In genomic region chr12:102479984-102480383, GRCh38 we compare ENCODE assay signal across 17 cellular contexts. TPM values are rescaled to one million over a fixed set of nuclear protein-coding genes. Genes with fewer than 3 reads are reported as not detected.
DNase-seq lines count a peak whose midpoint lies in the region; ATAC-seq and TF ChIP-seq lines count a peak whose summit lies in the region.
"Had no signal": no experiment of that assay in that cellular context is flagged by ENCODE, and none has a peak within 500 bp of the region (broad histone marks: within the 10 kb centered on the region; RNA-seq: fewer than 3 reads in every experiment).

No MANE protein-coding gene starts in this region.

- peak overlapping the region; percentile 11 to 76 (median 74) for H3K9ac ChIP-seq in skeletal muscle tissue (ENCODE audit: low read depth in 1 of 3, low read length in 3 of 3)

- H3K36me3 ChIP-seq in BJ (ENCODE audit: control insufficient read depth, insufficient read depth, low read length): no peaks in the 10 kb centered on the region
- no peaks in the 10 kb centered on the region for H3K36me3 ChIP-seq in hepatocyte (replicated peaks; ENCODE audit: insufficient read depth, low read depth)
- no peaks in the 10 kb centered on the region for H3K36me3 ChIP-seq in skeletal muscle tissue (ENCODE audit: control insufficient read depth in 3 of 3, insufficient read depth in 3 of 3, low read length in 3 of 3)
- H3K36me3 ChIP-seq: BE2C had no signal

- 34% methylated on average over 4 of the region's 4 CpGs for WGBS in hepatocyte (ENCODE audit: low lambda C conversion rate, missing lambda C conversion rate)

- H3K4me1 ChIP-seq in hepatocyte (ENCODE audit: insufficient read depth) (peaks cover 41% of the 10 kb centered on the region), skeletal muscle tissue (ENCODE audit: control insufficient read depth in 3 of 3, insufficient read depth in 3 of 3, low read length in 3 of 3) (peaks cover 16 to 24% (median 23%) of the 10 kb centered on the region in 3 donors)
- H3K4me1 ChIP-seq: BE2C had no signal

- peak overlapping the region; percentile 67 for H3K4me2 ChIP-seq in hepatocyte

- DNase-seq in BJ (ENCODE audit: low read depth) (no peak), RPMI8226 (peak; percentile 15), hepatocyte (ENCODE audit: low spot score) (no peak), HUDEP-2 (lab: John Stamatoyannopoulos, UW; ENCODE audit: unreplicated experiment in 76 of 76) (no peak), NCI-H748 (lab: John Stamatoyannopoulos, UW; ENCODE audit: unreplicated experiment) (no peak)
- DNase-seq: activated CD4-positive, alpha-beta T cell treated with anti-CD3 and anti-CD28 coated beads for 1 hour; activated CD8-positive, alpha-beta memory T cell treated with anti-CD3 and anti-CD28 coated beads, Interleukin-2, amount 50 U/mL, for 4 hours; activated naive CD4-positive, alpha-beta T cell treated with anti-CD3 and anti-CD28 coated beads for 36 hours; BE2C; NCI-H526; stimulated activated CD4-positive, alpha-beta T cell treated with anti-CD3 and anti-CD28 coated beads, Interleukin-2, amount 100 ng/mL, for 24 hours; stimulated activated CD8-positive, alpha-beta memory T cell treated with anti-CD3 and anti-CD28 coated beads, Interleukin-4, amount 100 ng/mL, for 48 hours had no signal

- TF ChIP-seq CTCF in BJ (IDR thresholded peaks at IDR 0.05; ENCODE audit: insufficient read depth, low read depth, low read length): no peak
- no peak for TF ChIP-seq CTCF in hepatocyte (IDR thresholded peaks at IDR 0.05; ENCODE audit: poor library complexity)

- H2AFZ ChIP-seq in hepatocyte: no peak overlapping the region

- POLR2A ChIA-PET in BJ (lab: Charles Lee): interaction anchor here (0.6 kb wide), 1 partner anchor 308 kb away, joined by 3 read pairs; no protein-coding TSS in a partner anchor

- ATAC-seq in GM21786 (IDR thresholded peaks at IDR 0.05; ENCODE audit: unreplicated experiment): no peak
- ATAC-seq in HG03565 (IDR thresholded peaks at IDR 0.05; ENCODE audit: unreplicated experiment): no peak

- H3K4me3 ChIP-seq in BJ (ENCODE audit: low read depth, low read length): 0 out of 2 replicates have a peak overlapping the region, but pooled peaks have one; percentile 6
- H3K4me3 ChIP-seq in hepatocyte: peak overlapping the region; percentile 11
- H3K4me3 ChIP-seq in skeletal muscle tissue (ENCODE audit: low read length in 3 of 3): peak overlapping the region; percentile 61 to 79 (median 69)

- H3K27me3 ChIP-seq in BJ (ENCODE audit: control insufficient read depth, insufficient read depth, low read length): no peaks in the 10 kb centered on the region
- no peaks in the 10 kb centered on the region for H3K27me3 ChIP-seq in hepatocyte
- no peaks in the 10 kb centered on the region for H3K27me3 ChIP-seq in skeletal muscle tissue (ENCODE audit: control insufficient read depth in 3 of 3, insufficient read depth in 3 of 3, low read length in 3 of 3)

- H3K9me2 ChIP-seq in hepatocyte (replicated peaks; ENCODE audit: insufficient read depth): no peaks in the 10 kb centered on the region

- H3K79me2 ChIP-seq in hepatocyte: peaks cover 6% of the 10 kb centered on the region

- H3K27ac ChIP-seq in hepatocyte (peak overlapping the region; percentile 67), skeletal muscle tissue (ENCODE audit: low read depth, low read length) (peak overlapping the region; percentile 5)
- H3K27ac ChIP-seq: RWPE1 had no signal

- H3K9me3 ChIP-seq in hepatocyte (ENCODE audit: low read depth) (no peaks in the 10 kb centered on the region), skeletal muscle tissue (ENCODE audit: control insufficient read depth in 3 of 3, low read length in 3 of 3) (no peaks in the 10 kb centered on the region)
- H3K9me3 ChIP-seq: BE2C had no signal

- CTCF ChIA-PET in BJ (lab: Yijun Ruan, JAX): interaction anchor here (0.7 to 1.9 kb wide), 6 partner anchors 9 to 540 kb away, joined by 3 to 7 read pairs (median 4); no protein-coding TSS in a partner anchor

- no peaks in the 10 kb centered on the region for H4K20me1 ChIP-seq in hepatocyte (ENCODE audit: insufficient read depth, poor library complexity, severe bottlenecking)

RNA-seq across cellular contexts. Expression of gene IGF1, which starts 0.4 kb away (rescaled TPM):
- polyA plus RNA-seq in BJ (2011; rRNA removed) (1.5 and 2.4 TPM in 2 replicates), hepatocyte (8.2 and 12.0 TPM in 2 replicates)
- 0.46 and 1.2 TPM in 2 replicates for polyA minus RNA-seq in BJ (2011; rRNA and poly(A)+ RNA removed)
- total RNA-seq in hepatocyte (9.7 and 10.0 TPM in 2 replicates), skeletal muscle tissue (12.5 TPM)
- total RNA-seq: activated naive CD4-positive, alpha-beta T cell treated with anti-CD3 and anti-CD28 coated beads for 36 hours; M059J had no signal

Comparison
In these comparisons a context has a peak if more than half of its experiments do, and no peak if none do; other contexts are left out.
1. H3K4me3 ChIP-seq: peak in every context shown above with its lines; median percentile 69 in skeletal muscle tissue; 11 in hepatocyte; 6 in BJ.